Comparison of ENCODE assay signal across 8 cellular contexts in the genomic region with DNA sequence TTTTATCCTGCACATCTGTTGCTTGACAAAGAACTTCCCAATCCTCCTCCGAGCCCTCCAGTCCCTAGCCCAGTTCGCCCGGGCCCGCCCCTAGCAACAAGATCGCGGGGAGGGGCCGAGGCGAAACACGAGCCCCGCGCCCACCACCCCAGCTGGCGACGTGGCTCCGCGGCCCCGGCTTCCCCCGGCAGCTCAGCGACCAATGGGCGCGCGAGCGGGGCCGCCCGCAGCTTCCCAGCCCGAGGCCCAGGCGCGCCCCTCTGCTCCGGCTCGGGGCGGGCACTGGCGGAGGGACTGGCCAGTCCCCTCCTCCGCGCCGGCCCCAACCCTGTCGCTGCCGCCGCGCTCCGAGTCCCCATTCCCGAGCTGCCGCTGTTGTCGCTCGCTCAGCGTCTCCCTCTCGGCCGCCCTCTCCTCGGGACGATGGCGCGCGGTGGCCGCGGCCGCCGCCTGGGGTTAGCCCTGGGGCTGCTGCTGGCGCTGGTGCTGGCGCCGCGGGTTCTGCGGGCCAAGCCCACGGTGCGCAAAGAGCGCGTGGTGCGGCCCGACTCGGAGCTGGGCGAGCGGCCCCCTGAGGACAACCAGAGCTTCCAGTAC. TPM values are rescaled to one million over a fixed set of nuclear protein-coding genes. Genes with fewer than 3 reads are reported as not detected.
DNase-seq lines count a peak whose midpoint lies in the region; ATAC-seq and TF ChIP-seq lines count a peak whose summit lies in the region.

Gene RCN1, plus strand, starts transcription at position 301 of the 597 bp plus-strand sequence. Its CDS starts 123 bp downstream, at position 424.

- CTCF ChIA-PET in Caco-2 (lab: Charles Lee) = interaction anchor here (0.6 to 1.2 kb wide), 3 partner anchors 10 to 357 kb away, joined by 3 read pairs; no protein-coding TSS in a partner anchor

- H3K27ac Mint-ChIP-seq in Caco-2 (ENCODE audit: unreplicated experiment) = peak within 1 kb of the TSS; percentile 91
- H3K27ac Mint-ChIP-seq in activated naive CD4-positive, alpha-beta T cell treated with anti-CD3 and anti-CD28 coated beads, Interleukin-2, amount 50 U/mL, for 72 hours = peak within 1 kb of the TSS; percentile 76 to 93
- peak within 1 kb of the TSS; percentile 94 for H3K27ac Mint-ChIP-seq in type B pancreatic cell

- H3K27me3 Mint-ChIP-seq in Caco-2 (ENCODE audit: insufficient read depth, unreplicated experiment) (peaks cover 9% of the 10 kb centered on the region), type B pancreatic cell (peaks cover 4% of the 10 kb centered on the region)

- peak within 1 kb of the TSS; percentile 65 for H3K4me3 ChIP-seq in Caco-2 (ENCODE audit: low read depth, low read length)

- intact Hi-C loops in Caco-2 (cut with micrococcal nuclease; ENCODE audit: unreplicated experiment) = loop anchor here (1.0 kb wide), 1 partner anchor 12 kb away; no protein-coding TSS in a partner anchor

- POLR2A ChIA-PET in Caco-2 (lab: Charles Lee) = interaction anchor here (0.5 to 1.3 kb wide), 9 partner anchors 10 to 294 kb away, joined by 3 to 6 read pairs (median 4); no protein-coding TSS in a partner anchor

- H3K27me3 ChIP-seq in Caco-2 (replicated peaks; ENCODE audit: control insufficient read depth, insufficient read depth, low read length) = no peaks in the 10 kb centered on the region

- DNase-seq in Caco-2 = peak; percentile 67 to 84
- DNase-seq in RPMI7951 (ENCODE audit: low read depth) = peak; percentile 81
- peak; percentile 50 to 70 for DNase-seq in activated naive CD4-positive, alpha-beta T cell treated with anti-CD3 and anti-CD28 coated beads, Interleukin-2, amount 50 U/mL, for 72 hours (ENCODE audit: low spot score in 2 of 2)
- no peak for DNase-seq in glomerular endothelial cell (ENCODE audit: extremely low read depth, low read depth, low spot score)
- DNase-seq in nucleus accumbens (lab: John Stamatoyannopoulos, UW) = peak in 39 of 56 donors; percentile 8 to 68 (median 45)
- DNase-seq in type B pancreatic cell (ENCODE audit: extremely low spot score, unreplicated experiment) = peak; percentile 90

- H3K9me3 Mint-ChIP-seq in Caco-2 (ENCODE audit: unreplicated experiment) (no peaks in the 10 kb centered on the region), type B pancreatic cell (no peaks in the 10 kb centered on the region)
- H3K9me3 Mint-ChIP-seq in activated naive CD4-positive, alpha-beta T cell treated with anti-CD3 and anti-CD28 coated beads, Interleukin-2, amount 50 U/mL, for 72 hours = peaks cover 0 to 8% of the 10 kb centered on the region in 2 donors

- no peaks in the 10 kb centered on the region for H3K9me3 ChIP-seq in Caco-2

- peaks cover 13% of the 10 kb centered on the region for H3K4me1 ChIP-seq in Caco-2

- H3K4me3 Mint-ChIP-seq in Caco-2 (ENCODE audit: unreplicated experiment) = peak within 1 kb of the TSS; percentile 83
- H3K4me3 Mint-ChIP-seq in type B pancreatic cell = peak within 1 kb of the TSS; percentile 92

- TF ChIP-seq CTCF in Caco-2 (IDR thresholded peaks at IDR 0.05; ENCODE audit: insufficient read depth in 1 of 2, low read depth in 1 of 2, low read length in 1 of 2, severe bottlenecking in 1 of 2, unreplicated experiment in 1 of 2) = no peak
- TF ChIP-seq CTCF in type B pancreatic cell (conservative IDR thresholded peaks at IDR 0.05) = no peak

- H3K4me1 Mint-ChIP-seq in Caco-2 (ENCODE audit: low read depth, unreplicated experiment) = peaks cover 28% of the 10 kb centered on the region
- H3K4me1 Mint-ChIP-seq in type B pancreatic cell (ENCODE audit: unreplicated experiment) = peaks cover 35% of the 10 kb centered on the region

- peak; percentile 45 for ATAC-seq in GM19452 (IDR thresholded peaks at IDR 0.05; ENCODE audit: unreplicated experiment)
- ATAC-seq in HG03558 (IDR thresholded peaks at IDR 0.05; ENCODE audit: extremely low read depth, unreplicated experiment) = peak; percentile 24
- peak; percentile 58 to 62 for ATAC-seq in activated naive CD4-positive, alpha-beta T cell treated with anti-CD3 and anti-CD28 coated beads, Interleukin-2, amount 50 U/mL, for 72 hours

- BruUV-seq in Caco-2 (replicated peaks; lab: Mats Ljungman, UMichigan) = no TSS peak

- H3K36me3 Mint-ChIP-seq in Caco-2 (ENCODE audit: insufficient read depth, unreplicated experiment) (peaks cover 30% of the 10 kb centered on the region), type B pancreatic cell (peaks cover 20% of the 10 kb centered on the region)
- peaks cover 0 to 16% of the 10 kb centered on the region in 2 donors for H3K36me3 Mint-ChIP-seq in activated naive CD4-positive, alpha-beta T cell treated with anti-CD3 and anti-CD28 coated beads, Interleukin-2, amount 50 U/mL, for 72 hours

- no peaks in the 10 kb centered on the region for H3K36me3 ChIP-seq in Caco-2 (ENCODE audit: control insufficient read depth, insufficient read depth, low read length)

RNA-seq across cellular contexts. Expression of gene RCN1, which starts in this region (rescaled TPM):
- 151 and 185 TPM in 2 replicates for total RNA-seq in Caco-2 (2022)
- total RNA-seq in RPMI7951 (2014; rRNA removed; shearing (Covaris generic)) = 192 and 209 TPM in 2 replicates
- 10 to 100 TPM in 1 of 2 donors, 1 to 10 TPM in 1; 8.6 to 27.2 TPM for total RNA-seq in activated naive CD4-positive, alpha-beta T cell treated with anti-CD3 and anti-CD28 coated beads, Interleukin-2, amount 50 U/mL, for 72 hours
- 288 and 333 TPM in 2 replicates for total RNA-seq in glomerular endothelial cell
- 144 and 167 TPM in 2 replicates for total RNA-seq in type B pancreatic cell (ENCODE audit: low replicate concordance)
